Comparison of ENCODE assay signal across 29 cellular contexts in genomic region chr14:61091657-61092273, GRCh38.
"Had no signal": no experiment of that assay in that cellular context is flagged by ENCODE, and none has a peak within 500 bp of the region (broad histone marks: within the 10 kb centered on the region; RNA-seq: fewer than 3 reads in every experiment).

No MANE protein-coding gene starts in this region.

- FAIRE-seq: bronchial epithelial cell, keratinocyte, pancreas, TTC549, urothelium cell line had no signal

- DNase-seq: activated CD4-positive, alpha-beta memory T cell treated with anti-CD3 and anti-CD28 coated beads for 36 hours; activated CD4-positive, alpha-beta T cell treated with anti-CD3 and anti-CD28 coated beads for 48 hours; activated CD8-positive, alpha-beta memory T cell treated with anti-CD3 and anti-CD28 coated beads, Interleukin-2, amount 50 U/mL, for 4 hours; activated effector memory CD4-positive, alpha-beta T cell treated with anti-CD3 and anti-CD28 coated beads, Interleukin-2, amount 50 U/mL, for 16 hours; activated naive CD4-positive, alpha-beta T cell treated with anti-CD3 and anti-CD28 coated beads for 36 hours; activated naive CD8-positive, alpha-beta T cell treated with anti-CD3 and anti-CD28 coated beads, Interleukin-2, amount 10 ng/mL, durations not matched to agents 7 days and 5 days; activated T-cell treated with anti-CD3 and anti-CD28 coated beads, Interleukin-2, amount 50 U/mL, for 1 hour; amygdala; colonic mucosa; effector CD8-positive, alpha-beta T cell; head of caudate nucleus; hippocampal formation; left colon; naive B cell; nephron progenitor cell; pancreas; stimulated activated naive CD4-positive, alpha-beta T cell; transverse colon had no signal

- H3K9me3 Mint-ChIP-seq: central memory CD8-positive, alpha-beta T cell had no signal

- H3K4me3 ChIP-seq: colonic mucosa, pancreas, prostate gland, transverse colon had no signal

- H3K27ac ChIP-seq: colonic mucosa, neutrophil, pancreas, prostate gland, transverse colon, VCaP had no signal

- H3K4me3 Mint-ChIP-seq: activated CD4-positive, alpha-beta memory T cell treated with anti-CD3 and anti-CD28 coated beads for 36 hours; activated naive CD4-positive, alpha-beta T cell treated with anti-CD3 and anti-CD28 coated beads for 36 hours; activated naive CD8-positive, alpha-beta T cell treated with anti-CD3 and anti-CD28 coated beads, Interleukin-2, amount 10 ng/mL, durations not matched to agents 7 days and 5 days; activated T-helper 1 cell treated with anti-CD3 and anti-CD28 coated beads, Interleukin-12 subunit alpha, Interleukin-12 subunit beta, Interleukin-2, Interleukin-4 antibody, amounts not matched to agents 30 ng/mL and 10 ng/mL and 1 ng/mL, durations not matched to agents 14 hours and 24 hours and 36 hours; central memory CD8-positive, alpha-beta T cell; mesothelial cell of epicardium; naive B cell; nephron progenitor cell had no signal

- H3K27ac Mint-ChIP-seq: activated CD4-positive, alpha-beta memory T cell treated with anti-CD3 and anti-CD28 coated beads for 36 hours; activated naive CD4-positive, alpha-beta T cell treated with anti-CD3 and anti-CD28 coated beads for 36 hours; activated naive CD8-positive, alpha-beta T cell treated with anti-CD3 and anti-CD28 coated beads, Interleukin-2, amount 10 ng/mL, durations not matched to agents 7 days and 5 days; activated T-helper 1 cell treated with anti-CD3 and anti-CD28 coated beads, Interleukin-12 subunit alpha, Interleukin-12 subunit beta, Interleukin-2, Interleukin-4 antibody, amounts not matched to agents 30 ng/mL and 10 ng/mL and 1 ng/mL, durations not matched to agents 14 hours and 24 hours and 36 hours; mesothelial cell of epicardium; naive B cell; nephron progenitor cell had no signal

- H3K36me3 ChIP-seq: colonic mucosa, neutrophil, pancreas, prostate gland, transverse colon had no signal

- H3K27me3 Mint-ChIP-seq: activated CD4-positive, alpha-beta memory T cell treated with anti-CD3 and anti-CD28 coated beads for 36 hours; activated naive CD8-positive, alpha-beta T cell treated with anti-CD3 and anti-CD28 coated beads, Interleukin-2, amount 10 ng/mL, durations not matched to agents 7 days and 5 days; central memory CD8-positive, alpha-beta T cell; naive B cell had no signal

- H3K27me3 ChIP-seq: colonic mucosa, pancreas, transverse colon had no signal

- ATAC-seq: activated CD4-positive, CD25-positive, alpha-beta regulatory T cell treated with anti-CD3 and anti-CD28 coated beads, Interleukin-2, amount 50 U/mL, for 24 hours; left colon; pancreas had no signal

- H3K36me3 Mint-ChIP-seq: activated naive CD8-positive, alpha-beta T cell treated with anti-CD3 and anti-CD28 coated beads, Interleukin-2, amount 10 ng/mL, durations not matched to agents 7 days and 5 days had no signal

- H3K9me3 ChIP-seq: colonic mucosa, neutrophil, pancreas, prostate gland, transverse colon had no signal

- H3K4me1 ChIP-seq: colonic mucosa, pancreas, prostate gland, transverse colon had no signal

- H3K4me1 Mint-ChIP-seq: activated naive CD8-positive, alpha-beta T cell treated with anti-CD3 and anti-CD28 coated beads, Interleukin-2, amount 10 ng/mL, durations not matched to agents 7 days and 5 days; central memory CD8-positive, alpha-beta T cell; mesothelial cell of epicardium; naive B cell had no signal
